In genomic region chr1:81654147-81654546, GRCh38 we compare ENCODE assay signal across 32 cellular contexts.
A peak's percentile ranks its signal among the peaks of the same experiment; 100 is the strongest.
DNase-seq lines count a peak whose midpoint lies in the region; ATAC-seq, FAIRE-seq and TF ChIP-seq lines count a peak whose summit lies in the region.
"Had no signal": no experiment of that assay in that cellular context is flagged by ENCODE, and none has a peak within 500 bp of the region (broad histone marks: within the 10 kb centered on the region; RNA-seq: fewer than 3 reads in every experiment).

No MANE protein-coding gene starts in this region.

- FAIRE-seq in bronchial epithelial cell (lab: Jason Lieb, UNC), result no peak
- FAIRE-seq: endothelial cell of umbilical vein had no signal

- TF ChIP-seq CTCF in bronchial epithelial cell (IDR thresholded peaks at IDR 0.05; ENCODE audit: insufficient read depth, low read length, severe bottlenecking), result no peak

- no peaks in the 10 kb centered on the region for H3K36me3 ChIP-seq in bronchial epithelial cell (ENCODE audit: control insufficient read depth, insufficient read depth, low read length)
- H3K36me3 ChIP-seq: adrenal gland, BLaER1, lower lobe of right lung, tibial artery had no signal

- DNase-seq in NCI-H1436 (lab: John Stamatoyannopoulos, UW) (peak; percentile 22), bronchial epithelial cell (ENCODE audit: low read depth) (peak; percentile 79), iPS DF 19.7 (ENCODE audit: low read depth, low spot score) (peak; percentile 3), GDM1 (lab: John Stamatoyannopoulos, UW) (no peak)
- DNase-seq in stimulated activated CD4-positive, alpha-beta T cell treated with anti-CD3 and anti-CD28 coated beads, Interleukin-2, amount 100 ng/mL, for 24 hours, result no peak
- DNase-seq: activated CD4-positive, alpha-beta T cell treated with anti-CD3 and anti-CD28 coated beads for 1 hour; activated CD8-positive, alpha-beta memory T cell treated with anti-CD3 and anti-CD28 coated beads, Interleukin-2, amount 50 U/mL, for 48 hours; activated CD8-positive, alpha-beta T cell treated with anti-CD3 and anti-CD28 coated beads for 36 hours; activated naive CD4-positive, alpha-beta T cell treated with anti-CD3 and anti-CD28 coated beads, Interleukin-2, amount 10 ng/mL, durations not matched to agents 7 days and 5 days; adrenal gland; GOT3; head of caudate nucleus; kidney glomerular epithelial cell; lower lobe of right lung; mucosa of descending colon; natural killer cell; NCI-H1417; NCI-H2081; NCI-H2227 treated with DMSO at 0.1 percent for 48 hours; NCI-H69; nucleus accumbens; Right ventricle myocardium superior; stimulated activated CD4-positive, alpha-beta T cell treated with anti-CD3 and anti-CD28 coated beads, Interleukin-4, amount 100 ng/mL, for 24 hours; T-helper 2 cell; tibial artery had no signal

- ATAC-seq in GM18907 (IDR thresholded peaks at IDR 0.05; ENCODE audit: unreplicated experiment) (no peak), GM19463 (IDR thresholded peaks at IDR 0.05; ENCODE audit: unreplicated experiment) (no peak)
- ATAC-seq: activated CD8-positive, alpha-beta T cell treated with anti-CD3 and anti-CD28 coated beads for 36 hours; lower lobe of right lung; mucosa of descending colon; natural killer cell; Panc1; sciatic nerve; SK-N-SH treated with all-trans-retinoic acid at 6 μM for 48 hours had no signal

- H3K27me3 ChIP-seq in bronchial epithelial cell (ENCODE audit: control insufficient read depth, insufficient read depth, low read length), result no peaks in the 10 kb centered on the region
- H3K27me3 ChIP-seq: adrenal gland, BLaER1, tibial artery had no signal

- H3K4me3 ChIP-seq in bronchial epithelial cell (ENCODE audit: low read depth, low read length), result no peak overlapping the region
- H3K4me3 ChIP-seq: adrenal gland, BLaER1, lower lobe of right lung, mucosa of descending colon, tibial artery had no signal

Comparison
In these comparisons a context has a peak if more than half of its experiments do, and no peak if none do; other contexts are left out.
1. DNase-seq: peak in NCI-H1436 (single experiment), bronchial epithelial cell (single experiment) and iPS DF 19.7 (single experiment); none in stimulated activated CD4-positive, alpha-beta T cell treated with anti-CD3 and anti-CD28 coated beads, Interleukin-2, amount 100 ng/mL, for 24 hours (0 of 2) and GDM1 (single experiment).